Comparison of ENCODE assay signal across 2 cellular contexts in the genomic region with DNA sequence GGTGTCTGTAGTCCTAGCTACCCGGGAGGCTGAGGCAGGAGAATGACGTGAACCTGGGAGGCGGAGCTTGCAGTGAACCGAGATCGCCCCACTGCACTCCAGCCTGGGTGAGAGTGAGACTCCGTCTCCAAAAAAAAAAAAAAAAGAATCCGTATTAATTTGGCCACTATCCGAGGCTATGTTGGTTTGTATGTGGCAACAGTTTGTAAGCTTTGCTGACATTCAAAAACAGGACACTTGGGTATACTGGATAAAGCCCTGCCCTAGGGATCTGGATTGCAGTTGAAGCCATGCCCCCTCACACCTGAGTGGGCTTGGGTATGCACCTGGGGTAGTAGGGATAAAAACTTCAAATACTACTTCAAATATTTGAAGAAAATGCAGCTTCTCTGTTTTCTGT.
TF ChIP-seq lines count a peak whose summit lies in the region.

No MANE protein-coding gene starts in this region.

TF ChIP-seq in liver, 16 proteins besides CTCF, POLR2A, EP300 and RAD21 (continued from another document):
- TF ChIP-seq, protein P1, sequence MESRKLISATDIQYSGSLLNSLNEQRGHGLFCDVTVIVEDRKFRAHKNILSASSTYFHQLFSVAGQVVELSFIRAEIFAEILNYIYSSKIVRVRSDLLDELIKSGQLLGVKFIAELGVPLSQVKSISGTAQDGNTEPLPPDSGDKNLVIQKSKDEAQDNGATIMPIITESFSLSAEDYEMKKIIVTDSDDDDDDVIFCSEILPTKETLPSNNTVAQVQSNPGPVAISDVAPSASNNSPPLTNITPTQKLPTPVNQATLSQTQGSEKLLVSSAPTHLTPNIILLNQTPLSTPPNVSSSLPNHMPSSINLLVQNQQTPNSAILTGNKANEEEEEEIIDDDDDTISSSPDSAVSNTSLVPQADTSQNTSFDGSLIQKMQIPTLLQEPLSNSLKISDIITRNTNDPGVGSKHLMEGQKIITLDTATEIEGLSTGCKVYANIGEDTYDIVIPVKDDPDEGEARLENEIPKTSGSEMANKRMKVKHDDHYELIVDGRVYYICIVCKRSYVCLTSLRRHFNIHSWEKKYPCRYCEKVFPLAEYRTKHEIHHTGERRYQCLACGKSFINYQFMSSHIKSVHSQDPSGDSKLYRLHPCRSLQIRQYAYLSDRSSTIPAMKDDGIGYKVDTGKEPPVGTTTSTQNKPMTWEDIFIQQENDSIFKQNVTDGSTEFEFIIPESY (IDR thresholded peaks at IDR 0.05): no peak
- TF ChIP-seq FOXA2 (IDR thresholded peaks at IDR 0.05) (no peak), JUND (IDR thresholded peaks at IDR 0.05) (peak in 1 of 2 donors; percentile 20), MAX (IDR thresholded peaks at IDR 0.05) (peak; percentile 20), EGR1 (IDR thresholded peaks at IDR 0.05; ENCODE audit: low read depth in 2 of 2) (no peak), GABPA (IDR thresholded peaks at IDR 0.05 in 1 of 2, conservative IDR thresholded peaks at IDR 0.05 in 1 of 2) (no peak), HNF4G (IDR thresholded peaks at IDR 0.05) (no peak), TAF1 (conservative IDR thresholded peaks at IDR 0.05) (no peak), YY1 (IDR thresholded peaks at IDR 0.05) (peak; percentile 24), RXRA (IDR thresholded peaks at IDR 0.05) (peak in 1 of 2 donors; percentile 71), NR2F2 (IDR thresholded peaks at IDR 0.05) (no peak), FOXA1 (IDR thresholded peaks at IDR 0.05) (no peak), SP1 (IDR thresholded peaks at IDR 0.05) (no peak)
- TF ChIP-seq, protein P2, sequence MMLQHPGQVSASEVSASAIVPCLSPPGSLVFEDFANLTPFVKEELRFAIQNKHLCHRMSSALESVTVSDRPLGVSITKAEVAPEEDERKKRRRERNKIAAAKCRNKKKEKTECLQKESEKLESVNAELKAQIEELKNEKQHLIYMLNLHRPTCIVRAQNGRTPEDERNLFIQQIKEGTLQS (IDR thresholded peaks at IDR 0.05): no peak
- TF ChIP-seq, protein P3, sequence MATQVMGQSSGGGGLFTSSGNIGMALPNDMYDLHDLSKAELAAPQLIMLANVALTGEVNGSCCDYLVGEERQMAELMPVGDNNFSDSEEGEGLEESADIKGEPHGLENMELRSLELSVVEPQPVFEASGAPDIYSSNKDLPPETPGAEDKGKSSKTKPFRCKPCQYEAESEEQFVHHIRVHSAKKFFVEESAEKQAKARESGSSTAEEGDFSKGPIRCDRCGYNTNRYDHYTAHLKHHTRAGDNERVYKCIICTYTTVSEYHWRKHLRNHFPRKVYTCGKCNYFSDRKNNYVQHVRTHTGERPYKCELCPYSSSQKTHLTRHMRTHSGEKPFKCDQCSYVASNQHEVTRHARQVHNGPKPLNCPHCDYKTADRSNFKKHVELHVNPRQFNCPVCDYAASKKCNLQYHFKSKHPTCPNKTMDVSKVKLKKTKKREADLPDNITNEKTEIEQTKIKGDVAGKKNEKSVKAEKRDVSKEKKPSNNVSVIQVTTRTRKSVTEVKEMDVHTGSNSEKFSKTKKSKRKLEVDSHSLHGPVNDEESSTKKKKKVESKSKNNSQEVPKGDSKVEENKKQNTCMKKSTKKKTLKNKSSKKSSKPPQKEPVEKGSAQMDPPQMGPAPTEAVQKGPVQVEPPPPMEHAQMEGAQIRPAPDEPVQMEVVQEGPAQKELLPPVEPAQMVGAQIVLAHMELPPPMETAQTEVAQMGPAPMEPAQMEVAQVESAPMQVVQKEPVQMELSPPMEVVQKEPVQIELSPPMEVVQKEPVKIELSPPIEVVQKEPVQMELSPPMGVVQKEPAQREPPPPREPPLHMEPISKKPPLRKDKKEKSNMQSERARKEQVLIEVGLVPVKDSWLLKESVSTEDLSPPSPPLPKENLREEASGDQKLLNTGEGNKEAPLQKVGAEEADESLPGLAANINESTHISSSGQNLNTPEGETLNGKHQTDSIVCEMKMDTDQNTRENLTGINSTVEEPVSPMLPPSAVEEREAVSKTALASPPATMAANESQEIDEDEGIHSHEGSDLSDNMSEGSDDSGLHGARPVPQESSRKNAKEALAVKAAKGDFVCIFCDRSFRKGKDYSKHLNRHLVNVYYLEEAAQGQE (IDR thresholded peaks at IDR 0.05): peak; percentile 9

TF ChIP-seq in HepG2, 621 proteins besides CTCF, POLR2A, EP300 and RAD21 (continued from another document):
- no peak for TF ChIP-seq ZNF740 (CRISPR knock-in tag; IDR thresholded peaks at IDR 0.05)
